Comparison of ENCODE assay signal across 8 cellular contexts in the genomic region with DNA sequence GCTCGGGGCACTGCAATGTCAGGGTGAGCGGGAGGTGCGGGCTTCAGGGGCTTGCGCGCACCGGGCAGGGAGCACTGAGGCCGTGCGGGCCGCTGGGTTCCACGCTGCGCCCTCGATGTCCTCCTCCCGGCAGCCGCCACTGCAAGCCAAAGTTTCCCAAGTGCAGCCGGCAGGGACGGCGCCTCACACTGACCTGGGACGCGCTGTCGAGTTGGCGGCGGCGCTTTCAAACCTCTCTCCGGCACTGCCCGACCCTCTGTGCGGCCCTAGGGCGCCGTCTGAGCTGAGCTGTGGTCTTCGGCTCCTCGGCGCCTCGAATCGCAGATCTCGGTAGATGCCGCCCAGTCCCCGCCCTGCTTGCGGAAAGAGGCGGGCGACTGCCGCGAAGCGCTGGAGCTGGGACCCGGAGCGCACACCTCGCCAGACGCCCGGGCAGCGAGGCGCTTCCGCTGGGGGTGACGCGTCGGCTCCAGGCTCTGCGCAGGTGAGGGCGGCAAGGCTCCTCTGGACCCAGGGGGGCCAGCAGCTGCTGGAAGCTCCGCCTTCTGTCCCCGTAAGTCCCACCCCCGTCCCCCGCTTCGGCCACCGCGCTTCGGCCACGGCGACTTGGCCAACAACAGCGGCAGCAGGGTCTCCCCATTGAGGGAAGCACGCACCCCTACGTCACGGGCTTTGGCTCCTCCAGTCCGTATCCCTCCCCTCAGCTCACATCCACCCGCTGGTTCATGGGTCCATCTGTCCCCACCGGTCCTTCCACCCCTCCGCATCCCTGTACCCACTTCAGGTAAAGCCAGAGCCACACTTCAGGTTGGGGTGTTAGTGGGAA. TPM values are rescaled to one million over a fixed set of nuclear protein-coding genes. Genes with fewer than 3 reads are reported as not detected.
DNase-seq lines count a peak whose midpoint lies in the region; ATAC-seq lines count a peak whose summit lies in the region.

Gene ANKRD34B (minus strand): TSS at position 320 of the 826 bp plus-strand sequence. CDS start 10,261 bp downstream, outside the sequence.

- intact Hi-C loops in head of caudate nucleus (cut with DNase I): no loop called here

- peaks cover 14% of the 10 kb centered on the region for H3K27me3 ChIP-seq in rectal smooth muscle tissue (ENCODE audit: control insufficient read depth, insufficient read depth, low read length)

- CTCF ChIA-PET in activated CD4-positive, alpha-beta memory T cell treated with anti-CD3 and anti-CD28 coated beads, Interleukin-2, amount 10 ng/mL, durations not matched to agents 7 days and 5 days (lab: Charles Lee): interaction anchor here (0.6 kb wide), 1 partner anchor 11 kb away, joined by 4 read pairs; no protein-coding TSS in a partner anchor

- H3K4me3 Mint-ChIP-seq in activated CD4-positive, alpha-beta memory T cell treated with anti-CD3 and anti-CD28 coated beads, Interleukin-2, amount 10 ng/mL, durations not matched to agents 7 days and 5 days: peak within 1 kb of the TSS; percentile 47

- peaks cover 4% of the 10 kb centered on the region for H3K4me1 Mint-ChIP-seq in activated CD4-positive, alpha-beta memory T cell treated with anti-CD3 and anti-CD28 coated beads, Interleukin-2, amount 10 ng/mL, durations not matched to agents 7 days and 5 days

- H3K4me3 ChIP-seq in rectal smooth muscle tissue (ENCODE audit: low read length): peak within 1 kb of the TSS; percentile 32

- H3K4me1 ChIP-seq in rectal smooth muscle tissue (ENCODE audit: control insufficient read depth, insufficient read depth, low read length): no peaks in the 10 kb centered on the region

- H3K9me3 Mint-ChIP-seq in activated CD4-positive, alpha-beta memory T cell treated with anti-CD3 and anti-CD28 coated beads, Interleukin-2, amount 10 ng/mL, durations not matched to agents 7 days and 5 days: no peaks in the 10 kb centered on the region

- DNase-seq in Daoy (ENCODE audit: low read depth): peak; percentile 25
- peak; percentile 37 for DNase-seq in activated CD4-positive, alpha-beta memory T cell treated with anti-CD3 and anti-CD28 coated beads, Interleukin-2, amount 10 ng/mL, durations not matched to agents 7 days and 5 days
- peak in 36 of 42 donors; percentile 23 to 76 (median 59) for DNase-seq in head of caudate nucleus
- no peak for DNase-seq in superior temporal gyrus (ENCODE audit: extremely low spot score)
- no peak for DNase-seq in midbrain (lab: John Stamatoyannopoulos, UW)
- no peak for DNase-seq in occipital lobe (lab: John Stamatoyannopoulos, UW)

- no peak within 1 kb of the TSS for H3K27ac ChIP-seq in rectal smooth muscle tissue (ENCODE audit: low read depth, low read length)

- H3K36me3 Mint-ChIP-seq in activated CD4-positive, alpha-beta memory T cell treated with anti-CD3 and anti-CD28 coated beads, Interleukin-2, amount 10 ng/mL, durations not matched to agents 7 days and 5 days (ENCODE audit: low read depth): no peaks in the 10 kb centered on the region

- ATAC-seq in HG03342 (IDR thresholded peaks at IDR 0.05; ENCODE audit: unreplicated experiment): peak; percentile 48

- H3K27ac Mint-ChIP-seq in activated CD4-positive, alpha-beta memory T cell treated with anti-CD3 and anti-CD28 coated beads, Interleukin-2, amount 10 ng/mL, durations not matched to agents 7 days and 5 days: no peak within 1 kb of the TSS

- peaks cover 67% of the 10 kb centered on the region for H3K27me3 Mint-ChIP-seq in activated CD4-positive, alpha-beta memory T cell treated with anti-CD3 and anti-CD28 coated beads, Interleukin-2, amount 10 ng/mL, durations not matched to agents 7 days and 5 days

- POLR2A ChIA-PET in activated CD4-positive, alpha-beta memory T cell treated with anti-CD3 and anti-CD28 coated beads, Interleukin-2, amount 10 ng/mL, durations not matched to agents 7 days and 5 days (lab: Charles Lee): interaction anchor here (1.2 kb wide), 1 partner anchor 11 kb away, joined by 4 read pairs; no protein-coding TSS in a partner anchor

- H3K36me3 ChIP-seq in rectal smooth muscle tissue (ENCODE audit: control insufficient read depth, insufficient read depth, low read length): no peaks in the 10 kb centered on the region

- H3K9ac ChIP-seq in rectal smooth muscle tissue (ENCODE audit: low read length): no peak within 1 kb of the TSS

RNA-seq across cellular contexts. Expression of gene ANKRD34B, which starts in this region (rescaled TPM):
- 0.06 TPM in 1 of 2 replicates, not detected in the other for total RNA-seq in Daoy (2014; rRNA removed; shearing (Covaris generic))
- not detected for total RNA-seq in activated CD4-positive, alpha-beta memory T cell treated with anti-CD3 and anti-CD28 coated beads, Interleukin-2, amount 10 ng/mL, durations not matched to agents 7 days and 5 days
- total RNA-seq in occipital lobe: 0.16 TPM

Comparison
In these comparisons a context has a peak if more than half of its experiments do, and no peak if none do; other contexts are left out.
1. Peak in DNase-seq in Daoy; RNA of the gene not detected or under 1 TPM.
2. Peak in DNase-seq in activated CD4-positive, alpha-beta memory T cell treated with anti-CD3 and anti-CD28 coated beads, Interleukin-2, amount 10 ng/mL, durations not matched to agents 7 days and 5 days; RNA of the gene not detected or under 1 TPM.
3. DNase-seq: peak in head of caudate nucleus (36 of 42); none in superior temporal gyrus (single experiment), midbrain (single experiment) and occipital lobe (single experiment).